ENCODE assay signal across 8 cellular contexts in genomic region chr7:150368098-150368883, GRCh38. TPM values are rescaled to one million over a fixed set of nuclear protein-coding genes. Genes with fewer than 3 reads are reported as not detected.
DNase-seq lines count a peak whose midpoint lies in the region; ATAC-seq and TF ChIP-seq lines count a peak whose summit lies in the region.

TSS of gene REPIN1 (plus strand) at chr7:150368822. CDS start at chr7:150369712, 890 bp downstream.

- H3K4me3 Mint-ChIP-seq in neural crest cell: peak within 1 kb of the TSS; percentile 100

- DNase-seq in LHCN-M2 (ENCODE audit: low read depth) (peak; percentile 86), SJCRH30 (peak; percentile 94 to 96), activated gamma-delta T cell treated with Interleukin-2 at 50 U/mL for 16 hours (peak; percentile 82), foreskin fibroblast (peak; percentile 83 to 94), neural crest cell (ENCODE audit: low read depth, low spot score) (peak; percentile 89), stomach (peak; percentile 92)

- peaks cover 50% of the 10 kb centered on the region for H3K79me2 ChIP-seq in DOHH2 (ENCODE audit: control insufficient read depth, low read length)

- peak within 1 kb of the TSS; percentile 73 for H3K4me2 ChIP-seq in DOHH2 (ENCODE audit: low read length)

- H3K27ac Mint-ChIP-seq in neural crest cell (ENCODE audit: unreplicated experiment): peak within 1 kb of the TSS; percentile 99

- H3K4me1 ChIP-seq in DOHH2 (ENCODE audit: control insufficient read depth, low read length) (peaks cover 75% of the 10 kb centered on the region), SJCRH30 (peaks cover 17% of the 10 kb centered on the region), stomach (peaks cover 31 to 60% (median 53%) of the 10 kb centered on the region in 4 donors)

- peak; percentile 40 for ATAC-seq in GM21786 (IDR thresholded peaks at IDR 0.05; ENCODE audit: unreplicated experiment)

- no peaks in the 10 kb centered on the region for H3K9me3 Mint-ChIP-seq in neural crest cell

- H3K27ac ChIP-seq in DOHH2 (ENCODE audit: low read depth, low read length) (peak within 1 kb of the TSS; percentile 90), SJCRH30 (peak within 1 kb of the TSS; percentile 100), stomach (peak within 1 kb of the TSS; percentile 87 to 97 (median 94))

- H3K4me3 ChIP-seq in DOHH2 (ENCODE audit: low read length) (peak within 1 kb of the TSS; percentile 85), SJCRH30 (peak within 1 kb of the TSS; percentile 89), foreskin fibroblast (ENCODE audit: low read depth in 1 of 2, low read length in 2 of 2) (peak within 1 kb of the TSS; percentile 91 to 92), stomach (peak within 1 kb of the TSS; percentile 71 to 95 (median 84))

- peaks cover 2% of the 10 kb centered on the region for H3K27me3 Mint-ChIP-seq in neural crest cell (ENCODE audit: low read depth)

- H3K9me3 ChIP-seq in DOHH2 (ENCODE audit: control insufficient read depth, insufficient read depth, low read length): no peaks in the 10 kb centered on the region
- no peaks in the 10 kb centered on the region for H3K9me3 ChIP-seq in SJCRH30 (replicated peaks)
- no peaks in the 10 kb centered on the region for H3K9me3 ChIP-seq in stomach

- intact Hi-C loops in stomach (cut with DNase I; ENCODE audit: low total_unique reads): loop anchor here (10.0 kb wide), 1 partner anchor 47 kb away; no protein-coding TSS in a partner anchor

- H3K36me3 ChIP-seq in DOHH2 (ENCODE audit: control insufficient read depth, low read length): peaks cover 44% of the 10 kb centered on the region
- H3K36me3 ChIP-seq in SJCRH30: peaks cover 24% of the 10 kb centered on the region
- peaks cover 19 to 27% (median 26%) of the 10 kb centered on the region in 4 donors for H3K36me3 ChIP-seq in stomach

- H3F3A ChIP-seq in DOHH2 (ENCODE audit: control insufficient read depth, insufficient read depth): peaks cover 28% of the 10 kb centered on the region

- WGBS in stomach, 5 donors: 0 to 2% (median 1%) methylated on average over 32 to 85 of the region's 85 CpGs

- peaks cover 7% of the 10 kb centered on the region for H4K20me1 ChIP-seq in DOHH2 (ENCODE audit: control insufficient read depth, insufficient read depth, low read depth, low read length)

- H3K27me3 ChIP-seq in DOHH2 (ENCODE audit: control insufficient read depth, low read length) (no peaks in the 10 kb centered on the region), SJCRH30 (no peaks in the 10 kb centered on the region), stomach (no peaks in the 10 kb centered on the region)

- peaks cover 37% of the 10 kb centered on the region for H3K4me1 Mint-ChIP-seq in neural crest cell

- peaks cover 6% of the 10 kb centered on the region for H3K36me3 Mint-ChIP-seq in neural crest cell (ENCODE audit: low read depth)

- no peak for TF ChIP-seq EP300 in stomach (IDR thresholded peaks at IDR 0.05)

- TF ChIP-seq CTCF in DOHH2 (IDR thresholded peaks at IDR 0.05; ENCODE audit: low read depth, low read length, poor library complexity, severe bottlenecking): no peak
- no peak for TF ChIP-seq CTCF in foreskin fibroblast (IDR thresholded peaks at IDR 0.05; ENCODE audit: low read depth, low read length)
- TF ChIP-seq CTCF in neural crest cell (conservative IDR thresholded peaks at IDR 0.05): no peak
- no peak for TF ChIP-seq CTCF in stomach (IDR thresholded peaks at IDR 0.05)

- no peak for TF ChIP-seq POLR2A in stomach (IDR thresholded peaks at IDR 0.05)

- H3K9me2 ChIP-seq in DOHH2 (replicated peaks; ENCODE audit: control insufficient read depth, low read length): no peaks in the 10 kb centered on the region

RNA-seq across cellular contexts. Expression of gene REPIN1, which starts in this region (rescaled TPM):
- total RNA-seq in LHCN-M2 (2014; rRNA removed) (147 and 178 TPM in 2 replicates), neural crest cell (212 and 224 TPM in 2 replicates), stomach (100 to 1,000 TPM in 3 of 5 donors, 10 to 100 TPM in 2; 44.2 to 298 (median 104) TPM)
- 92.8 TPM for polyA plus RNA-seq in LHCN-M2 (2012)
- 174 and 183 TPM in 2 replicates for total RNA-seq in SJCRH30 (2014; rRNA removed; shearing (Covaris generic))
- polyA plus RNA-seq in stomach: 10 to 100 TPM; 35.9 to 41.5 (median 36.4) TPM

Comparison
In these comparisons a context has a peak if more than half of its experiments do, and no peak if none do; other contexts are left out.
1. Peak in every context shown above with its lines: DNase-seq, ATAC-seq, H3K4me3 ChIP-seq and H3K27ac ChIP-seq.